16 cellular contexts compared by ENCODE assay signal in the genomic region with DNA sequence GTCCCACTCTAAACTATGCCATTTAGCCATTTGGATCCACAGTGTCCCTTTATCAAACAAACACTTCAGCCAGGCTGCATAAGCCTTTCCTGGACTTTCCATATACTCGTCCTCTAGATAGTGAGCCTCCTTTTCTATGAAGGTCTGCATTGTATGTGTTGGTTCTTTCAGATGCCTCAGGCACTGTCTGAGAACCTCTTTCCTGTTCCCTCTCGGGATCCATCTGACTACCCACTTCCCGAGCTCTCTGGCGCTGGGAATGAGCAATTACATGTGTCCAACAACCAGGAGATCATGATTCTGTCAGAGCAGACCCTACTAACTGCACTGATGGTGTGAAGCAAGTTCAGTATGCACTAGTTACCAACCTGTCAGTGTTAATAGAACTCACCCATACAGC. TPM values are rescaled to one million over a fixed set of nuclear protein-coding genes. Genes with fewer than 3 reads are reported as not detected.
DNase-seq lines count a peak whose midpoint lies in the region; ATAC-seq and TF ChIP-seq lines count a peak whose summit lies in the region.
"Had no signal": no experiment of that assay in that cellular context is flagged by ENCODE, and none has a peak within 500 bp of the region (broad histone marks: within the 10 kb centered on the region; RNA-seq: fewer than 3 reads in every experiment).

No MANE protein-coding gene starts in this region.

- H3K27me3 Mint-ChIP-seq in endothelial cell (ENCODE audit: unreplicated experiment), result no peaks in the 10 kb centered on the region
- H3K27me3 Mint-ChIP-seq: CD4-positive, alpha-beta memory T cell had no signal

- peaks cover 0 to under 1% of the 10 kb centered on the region in 2 donors for H3K36me3 ChIP-seq in adrenal gland (replicated peaks in 1 of 2)

- H3K4me1 Mint-ChIP-seq in endothelial cell (ENCODE audit: unreplicated experiment), result no peaks in the 10 kb centered on the region
- H3K4me1 Mint-ChIP-seq: GM23338 had no signal

- no peak overlapping the region for H3K27ac ChIP-seq in adrenal gland

- no peaks in the 10 kb centered on the region for H3K9me3 ChIP-seq in adrenal gland (replicated peaks in 1 of 3)
- H3K9me3 ChIP-seq: Caco-2, HAP-1 had no signal

- intact Hi-C loops in adrenal gland (cut with DNase I), result no loop called here

- DNase-seq in COLO829 (ENCODE audit: low spot score) (peak; percentile 87), RPMI7951 (ENCODE audit: low read depth) (peak; percentile 14), endothelial cell (ENCODE audit: low spot score) (no peak), islet precursor cell (peak; percentile 57), adrenal gland (no peak), amygdala (lab: John Stamatoyannopoulos, UW) (no peak)
- DNase-seq: C1 segment of cervical spinal cord; Caco-2; CD4-positive, alpha-beta memory T cell; DMS153; DND-41; HFFc6 had no signal

- H3K4me1 ChIP-seq in adrenal gland (replicated peaks in 1 of 2), result no peaks in the 10 kb centered on the region
- H3K4me1 ChIP-seq: Caco-2, HAP-1 had no signal

- no peak overlapping the region for H3K27ac Mint-ChIP-seq in endothelial cell (ENCODE audit: unreplicated experiment)
- H3K27ac Mint-ChIP-seq: CD4-positive, alpha-beta memory T cell; GM23338; HFFc6 had no signal

- no peak for ATAC-seq in GM19035 (IDR thresholded peaks at IDR 0.05; ENCODE audit: unreplicated experiment)
- ATAC-seq: GM12878, GM23338 had no signal

- no peaks in the 10 kb centered on the region for H3K27me3 ChIP-seq in adrenal gland

- WGBS in adrenal gland, 4 donors, result 92 to 98% (median 95%) methylated on average over 4 of the region's 4 CpGs

- no peak for TF ChIP-seq CTCF in endothelial cell (IDR thresholded peaks at IDR 0.05; ENCODE audit: unreplicated experiment)
- TF ChIP-seq CTCF in adrenal gland (IDR thresholded peaks at IDR 0.05), result no peak

- no peak overlapping the region for H3K4me3 ChIP-seq in adrenal gland
- H3K4me3 ChIP-seq: GM12878, GM23338, HAP-1 had no signal

- H3K4me3 Mint-ChIP-seq in endothelial cell (ENCODE audit: unreplicated experiment), result peak overlapping the region; percentile 35
- H3K4me3 Mint-ChIP-seq: CD4-positive, alpha-beta memory T cell; GM23338; HFFc6 had no signal

- no peaks in the 10 kb centered on the region for H3K9me3 Mint-ChIP-seq in endothelial cell (ENCODE audit: unreplicated experiment)
- H3K9me3 Mint-ChIP-seq: CD4-positive, alpha-beta memory T cell; GM23338; HFFc6 had no signal

- peaks cover 11% of the 10 kb centered on the region for H3K36me3 Mint-ChIP-seq in endothelial cell (ENCODE audit: low read depth, unreplicated experiment)

- no peak for TF ChIP-seq POLR2A in adrenal gland (IDR thresholded peaks at IDR 0.05)

RNA-seq across cellular contexts. Expression of a gene that starts 14.2 kb away (rescaled TPM):
- total RNA-seq in RPMI7951 (2014; rRNA removed; shearing (Covaris generic)), result 54.9 and 64.3 TPM in 2 replicates
- total RNA-seq in endothelial cell (ENCODE audit: unreplicated experiment) (19.7 TPM), adrenal gland (10 to 100 TPM in 2 of 8 donors, 1 to 10 TPM in 6; 4.3 to 11.2 (median 7.3) TPM)
- 1 to 10 TPM; 1.1 to 7.6 (median 1.9) TPM for polyA plus RNA-seq in adrenal gland

Comparison
In these comparisons a context has a peak if more than half of its experiments do, and no peak if none do; other contexts are left out.
1. DNase-seq: peak in COLO829 (single experiment), RPMI7951 (single experiment) and islet precursor cell (single experiment); none in endothelial cell (single experiment), adrenal gland (0 of 7) and amygdala (0 of 56).